In the genomic region with DNA sequence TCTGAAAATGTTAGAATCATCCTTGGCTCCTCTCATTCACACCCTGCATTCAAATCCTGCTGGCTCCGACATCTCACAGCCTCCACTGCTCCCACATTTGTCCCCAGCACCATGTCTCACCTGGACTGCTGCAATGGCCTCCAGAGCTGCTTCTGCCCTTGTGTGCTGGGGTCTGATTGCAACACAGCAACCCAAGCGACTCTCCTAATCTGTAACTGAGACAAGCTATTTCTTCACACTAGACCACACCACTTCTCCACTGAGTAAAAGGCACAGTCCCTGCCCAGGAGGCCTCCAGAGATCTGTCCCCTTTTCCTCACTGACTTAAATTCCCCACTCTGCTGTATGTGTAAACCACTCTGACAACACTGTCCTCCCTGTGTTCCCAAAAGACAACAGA, we compare ENCODE assay signal across 25 cellular contexts.
"Had no signal": no experiment of that assay in that cellular context is flagged by ENCODE, and none has a peak within 500 bp of the region (broad histone marks: within the 10 kb centered on the region; RNA-seq: fewer than 3 reads in every experiment).

No MANE protein-coding gene starts in this region.

- DNase-seq: activated CD4-positive, alpha-beta memory T cell treated with anti-CD3 and anti-CD28 coated beads for 36 hours; activated CD4-positive, alpha-beta T cell treated with anti-CD3 and anti-CD28 coated beads, Interleukin-2, amount 10 ng/mL, durations not matched to agents 7 days and 5 days; activated CD4-positive, CD25-positive, alpha-beta regulatory T cell; activated CD8-positive, alpha-beta memory T cell treated with anti-CD3 and anti-CD28 coated beads for 24 hours; activated effector memory CD4-positive, alpha-beta T cell treated with anti-CD3 and anti-CD28 coated beads, Interleukin-2, amount 50 U/mL, for 16 hours; activated naive CD4-positive, alpha-beta T cell treated with Interleukin-2 at 50 U/mL for 16 hours; activated naive CD8-positive, alpha-beta T cell treated with anti-CD3 and anti-CD28 coated beads, Interleukin-2, amount 50 U/mL, for 24 hours; activated T-cell treated with anti-CD3 and anti-CD28 coated beads, Interleukin-2, amount 50 U/mL, for 4 hours; amniotic stem cell; Karpas-422; MM.1S; NCI-H1048; NCI-H146; NCI-H187 treated with DMSO at 0.1 percent for 48 hours; NCI-H2107; NCI-H2171 treated with DMSO at 0.1 percent for 48 hours; NCI-H345; NCI-H510A treated with DMSO at 0.1 percent for 48 hours; NCI-H69; SHP77 treated with DMSO at 0.1 percent for 48 hours; T-helper 1 cell had no signal

- H3K27me3 Mint-ChIP-seq: activated CD4-positive, alpha-beta memory T cell treated with anti-CD3 and anti-CD28 coated beads for 36 hours; activated CD4-positive, alpha-beta T cell treated with anti-CD3 and anti-CD28 coated beads, Interleukin-2, amount 10 ng/mL, durations not matched to agents 7 days and 5 days; activated naive CD8-positive, alpha-beta T cell treated with anti-CD3 and anti-CD28 coated beads, Interleukin-2, amount 50 U/mL, for 24 hours; central memory CD8-positive, alpha-beta T cell had no signal

- H3K27ac ChIP-seq: VCaP had no signal

- H3K4me1 Mint-ChIP-seq: activated CD4-positive, alpha-beta T cell treated with anti-CD3 and anti-CD28 coated beads, Interleukin-2, amount 10 ng/mL, durations not matched to agents 7 days and 5 days; activated naive CD8-positive, alpha-beta T cell treated with anti-CD3 and anti-CD28 coated beads, Interleukin-2, amount 50 U/mL, for 24 hours; central memory CD8-positive, alpha-beta T cell had no signal

- H3K27ac Mint-ChIP-seq: activated CD4-positive, alpha-beta memory T cell treated with anti-CD3 and anti-CD28 coated beads for 36 hours; activated CD4-positive, alpha-beta T cell treated with anti-CD3 and anti-CD28 coated beads, Interleukin-2, amount 10 ng/mL, durations not matched to agents 7 days and 5 days; activated naive CD4-positive, alpha-beta T cell treated with anti-CD3 and anti-CD28 coated beads, Interleukin-2, amount 50 U/mL, for 72 hours; activated naive CD8-positive, alpha-beta T cell treated with anti-CD3 and anti-CD28 coated beads, Interleukin-2, amount 50 U/mL, for 24 hours; brain had no signal

- H3K36me3 Mint-ChIP-seq: activated CD4-positive, alpha-beta memory T cell treated with anti-CD3 and anti-CD28 coated beads for 36 hours had no signal

- H3K4me3 Mint-ChIP-seq: activated CD4-positive, alpha-beta memory T cell treated with anti-CD3 and anti-CD28 coated beads for 36 hours; activated CD4-positive, alpha-beta T cell treated with anti-CD3 and anti-CD28 coated beads, Interleukin-2, amount 10 ng/mL, durations not matched to agents 7 days and 5 days; activated naive CD8-positive, alpha-beta T cell treated with anti-CD3 and anti-CD28 coated beads, Interleukin-2, amount 50 U/mL, for 24 hours; activated T-cell treated with anti-CD3 and anti-CD28 coated beads, Interleukin-2, amount 50 U/mL, for 4 hours; brain; central memory CD8-positive, alpha-beta T cell had no signal

- ATAC-seq: activated naive CD4-positive, alpha-beta T cell treated with anti-CD3 and anti-CD28 coated beads, Interleukin-2, amount 50 U/mL, for 72 hours; activated naive CD8-positive, alpha-beta T cell treated with anti-CD3 and anti-CD28 coated beads, Interleukin-2, amount 50 U/mL, for 24 hours; activated T-cell treated with anti-CD3 and anti-CD28 coated beads, Interleukin-2, amount 50 U/mL, for 4 hours had no signal
